ENCODE assay signal across 1 cellular context in the genomic region with DNA sequence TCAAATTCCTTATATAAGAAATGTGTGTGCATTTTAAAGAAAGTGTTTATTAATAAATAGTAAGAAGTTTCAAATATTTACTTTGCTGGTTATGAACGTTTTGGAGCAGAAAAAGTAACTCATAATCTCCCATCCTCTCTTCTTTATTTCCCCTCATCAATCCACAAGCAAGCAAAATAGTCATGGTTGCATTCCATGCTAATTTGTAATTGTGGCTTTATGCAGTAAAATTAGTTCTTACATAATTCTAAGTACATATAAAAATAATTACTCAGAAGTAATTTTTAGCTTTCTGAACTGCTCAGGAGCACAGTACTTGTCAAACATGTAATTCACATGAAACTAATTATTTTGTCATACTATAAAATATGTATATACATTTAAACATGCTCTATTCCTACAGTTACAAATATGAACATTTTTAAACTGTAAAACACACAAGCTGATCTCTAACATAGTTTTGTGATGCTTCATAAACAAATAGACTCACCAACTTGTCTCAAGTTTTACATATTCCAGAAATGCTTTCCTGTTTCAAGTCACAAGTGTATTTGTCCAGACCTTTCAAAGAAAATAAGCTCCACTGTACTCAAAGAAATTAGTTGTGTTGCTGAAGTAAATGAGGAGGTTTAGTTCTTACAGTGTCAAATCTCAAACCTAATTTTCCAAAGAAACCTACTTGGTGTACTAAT.
TF ChIP-seq lines count a peak whose summit lies in the region.

No MANE protein-coding gene starts in this region.

TF ChIP-seq in IMR-90, 13 proteins besides CTCF, POLR2A, EP300 and RAD21:
- TF ChIP-seq, protein P1, sequence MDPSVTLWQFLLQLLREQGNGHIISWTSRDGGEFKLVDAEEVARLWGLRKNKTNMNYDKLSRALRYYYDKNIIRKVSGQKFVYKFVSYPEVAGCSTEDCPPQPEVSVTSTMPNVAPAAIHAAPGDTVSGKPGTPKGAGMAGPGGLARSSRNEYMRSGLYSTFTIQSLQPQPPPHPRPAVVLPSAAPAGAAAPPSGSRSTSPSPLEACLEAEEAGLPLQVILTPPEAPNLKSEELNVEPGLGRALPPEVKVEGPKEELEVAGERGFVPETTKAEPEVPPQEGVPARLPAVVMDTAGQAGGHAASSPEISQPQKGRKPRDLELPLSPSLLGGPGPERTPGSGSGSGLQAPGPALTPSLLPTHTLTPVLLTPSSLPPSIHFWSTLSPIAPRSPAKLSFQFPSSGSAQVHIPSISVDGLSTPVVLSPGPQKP (IDR thresholded peaks at IDR 0.05; ENCODE audit: borderline replicate concordance, low read depth, low read length) = no peak
- TF ChIP-seq CEBPB (IDR thresholded peaks at IDR 0.05; ENCODE audit: low read depth, low read length) (no peak), MAFK (IDR thresholded peaks at IDR 0.05; ENCODE audit: low read depth, low read length) (no peak), CHD1 (IDR thresholded peaks at IDR 0.05; ENCODE audit: low read depth, low read length) (no peak), NFE2L2 (IDR thresholded peaks at IDR 0.05; ENCODE audit: low read depth, low read length) (no peak), RFX5 (IDR thresholded peaks at IDR 0.05; ENCODE audit: low read depth, low read length) (no peak), FOS (IDR thresholded peaks at IDR 0.05; ENCODE audit: low read depth, low read length) (no peak), MXI1 (IDR thresholded peaks at IDR 0.05; ENCODE audit: borderline replicate concordance, low read depth, low read length) (no peak), MAZ (IDR thresholded peaks at IDR 0.05; ENCODE audit: borderline replicate concordance, low read depth, low read length) (no peak), SMC3 (IDR thresholded peaks at IDR 0.05; ENCODE audit: low read depth, low read length) (no peak), BHLHE40 (IDR thresholded peaks at IDR 0.05; ENCODE audit: low read depth, low read length) (no peak), RCOR1 (IDR thresholded peaks at IDR 0.05; ENCODE audit: insufficient replicate concordance, low read length) (no peak)
- TF ChIP-seq, protein P2, sequence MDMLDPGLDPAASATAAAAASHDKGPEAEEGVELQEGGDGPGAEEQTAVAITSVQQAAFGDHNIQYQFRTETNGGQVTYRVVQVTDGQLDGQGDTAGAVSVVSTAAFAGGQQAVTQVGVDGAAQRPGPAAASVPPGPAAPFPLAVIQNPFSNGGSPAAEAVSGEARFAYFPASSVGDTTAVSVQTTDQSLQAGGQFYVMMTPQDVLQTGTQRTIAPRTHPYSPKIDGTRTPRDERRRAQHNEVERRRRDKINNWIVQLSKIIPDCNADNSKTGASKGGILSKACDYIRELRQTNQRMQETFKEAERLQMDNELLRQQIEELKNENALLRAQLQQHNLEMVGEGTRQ (IDR thresholded peaks at IDR 0.05; ENCODE audit: low read depth, low read length) = no peak
